2 cellular contexts compared by ENCODE assay signal in the genomic region with DNA sequence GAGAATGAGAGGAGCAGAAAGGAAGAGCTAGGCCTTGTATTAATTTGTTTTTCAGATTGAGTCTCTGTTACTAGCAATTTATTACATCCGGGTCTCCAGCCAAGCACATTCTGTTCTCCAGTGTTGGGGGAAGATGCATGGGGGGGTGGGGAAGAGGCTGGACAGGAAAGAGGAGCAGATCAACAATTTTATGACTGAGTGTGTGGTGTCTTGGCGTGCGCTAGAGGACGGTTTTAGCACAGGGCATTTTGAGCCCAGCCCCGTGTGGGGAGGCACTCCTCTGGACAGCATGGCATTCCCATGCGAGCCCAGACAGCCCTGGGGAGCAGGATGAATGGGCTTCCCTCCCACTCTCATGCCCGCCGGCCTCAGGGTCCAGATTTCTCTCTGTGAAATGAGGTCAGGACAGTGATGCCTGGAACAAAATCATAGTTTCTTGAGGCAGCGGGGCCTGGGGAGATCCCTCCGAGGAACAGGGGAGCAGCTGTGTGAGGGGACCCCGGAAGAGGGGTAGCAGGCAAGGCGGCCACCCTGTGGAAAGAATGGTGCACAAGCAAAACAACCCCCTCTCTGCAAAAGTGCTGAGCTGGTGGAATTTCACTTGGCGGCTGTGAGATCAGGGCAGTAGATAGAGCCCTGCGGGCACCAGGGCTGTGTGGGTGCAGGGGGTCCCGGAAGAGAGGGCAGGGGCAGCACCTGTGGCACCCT.
TF ChIP-seq lines count a peak whose summit lies in the region.

No MANE protein-coding gene starts in this region.

TF ChIP-seq in endothelial cell of umbilical vein, 7 proteins besides CTCF, POLR2A, EP300 and RAD21 (continued from another document):
- TF ChIP-seq GATA2 (IDR thresholded peaks at IDR 0.05; ENCODE audit: insufficient read depth, insufficient read length, low read depth, low read length) (no peak), MYC (IDR thresholded peaks at IDR 0.05; ENCODE audit: low read depth, low read length) (no peak), POLR2AphosphoS5 (IDR thresholded peaks at IDR 0.05; ENCODE audit: insufficient read depth, low read depth, low read length) (no peak)
- TF ChIP-seq, protein P1, sequence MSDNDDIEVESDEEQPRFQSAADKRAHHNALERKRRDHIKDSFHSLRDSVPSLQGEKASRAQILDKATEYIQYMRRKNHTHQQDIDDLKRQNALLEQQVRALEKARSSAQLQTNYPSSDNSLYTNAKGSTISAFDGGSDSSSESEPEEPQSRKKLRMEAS (IDR thresholded peaks at IDR 0.05; ENCODE audit: insufficient read depth, insufficient read length): no peak

TF ChIP-seq in SK-N-SH treated with all-trans-retinoic acid at 6 μM for 48 hours, 23 proteins besides CTCF, POLR2A, EP300 and RAD21 (continued from another document):
- TF ChIP-seq PPARA (CRISPR knock-in tag; IDR thresholded peaks at IDR 0.05; ENCODE audit: borderline replicate concordance) (no peak), OSR1 (CRISPR knock-in tag; IDR thresholded peaks at IDR 0.05) (no peak), TCF4 (CRISPR knock-in tag; IDR thresholded peaks at IDR 0.05; ENCODE audit: borderline replicate concordance) (no peak)
